20 cellular contexts compared by ENCODE assay signal in genomic region chr10:49749556-49750491, GRCh38. TPM values are rescaled to one million over a fixed set of nuclear protein-coding genes. Genes with fewer than 3 reads are reported as not detected.
DNase-seq lines count a peak whose midpoint lies in the region; ATAC-seq and TF ChIP-seq lines count a peak whose summit lies in the region.
"Had no signal": no experiment of that assay in that cellular context is flagged by ENCODE, and none has a peak within 500 bp of the region (broad histone marks: within the 10 kb centered on the region; RNA-seq: fewer than 3 reads in every experiment).

No MANE protein-coding gene starts in this region.

- H3K27ac ChIP-seq in colonic mucosa, result no peak overlapping the region
- no peak overlapping the region for H3K27ac ChIP-seq in lung (ENCODE audit: low read depth in 1 of 2, low read length in 1 of 2)
- H3K27ac ChIP-seq: BLaER1, HL-60, SJCRH30 had no signal

- H3K4me1 ChIP-seq in colonic mucosa (no peaks in the 10 kb centered on the region), lung (ENCODE audit: control insufficient read depth in 2 of 2, insufficient read depth in 2 of 2, low read length in 2 of 2) (no peaks in the 10 kb centered on the region)
- H3K4me1 ChIP-seq: BLaER1, SJCRH30 had no signal

- intact Hi-C loops in colonic mucosa (cut with DNase I), result no loop called here

- WGBS in lung, 2 donors, result 83 to 90% methylated on average over 20 of the region's 20 CpGs

- H3K36me3 ChIP-seq in colonic mucosa (no peaks in the 10 kb centered on the region), lung (ENCODE audit: control insufficient read depth in 2 of 2, insufficient read depth in 2 of 2, low read length in 2 of 2) (no peaks in the 10 kb centered on the region)
- H3K36me3 ChIP-seq: BLaER1, SJCRH30 had no signal

- H3K4me3 ChIP-seq in colonic mucosa (no peak overlapping the region), lung (no peak overlapping the region)
- H3K4me3 ChIP-seq: BLaER1, SJCRH30 had no signal

- DNase-seq in D341Med (ENCODE audit: low spot score) (peak; percentile 34), GM10248 (ENCODE audit: extremely low spot score) (peak; percentile 18), colonic mucosa (peak; percentile 9), lung (ENCODE audit: low spot score) (peak; percentile 18), NCI-H2029 treated with DMSO at 0.1 percent for 48 hours (lab: John Stamatoyannopoulos, UW) (no peak), GM10266 (ENCODE audit: extremely low spot score) (no peak), MV-4-11 (lab: John Stamatoyannopoulos, UW) (no peak)
- DNase-seq: COR-L47, HFFc6, KG1, NCI-H1092 treated with DMSO at 0.1 percent for 48 hours, NCI-H146, NCI-H2029, NCI-H226, NCI-H510A treated with DMSO at 0.1 percent for 48 hours, NCI-H774, SJCRH30 had no signal

- TF ChIP-seq CTCF in GM10248 (IDR thresholded peaks at IDR 0.05; ENCODE audit: control extremely low read depth, extremely low read depth, low read depth, missing control alignments) (no peak), colonic mucosa (IDR thresholded peaks at IDR 0.05) (no peak), lung (IDR thresholded peaks at IDR 0.05; ENCODE audit: control extremely low read depth, extremely low read depth) (no peak), GM10266 (IDR thresholded peaks at IDR 0.05; ENCODE audit: control insufficient read depth, insufficient read depth, low read depth, missing control alignments) (no peak)

- H3K9me3 ChIP-seq in colonic mucosa (no peaks in the 10 kb centered on the region), lung (ENCODE audit: control insufficient read depth in 2 of 2, insufficient read depth in 1 of 2, low read length in 1 of 2) (no peaks in the 10 kb centered on the region)
- H3K9me3 ChIP-seq: BLaER1, SJCRH30 had no signal

- H3K27me3 ChIP-seq in colonic mucosa (no peaks in the 10 kb centered on the region), lung (ENCODE audit: control insufficient read depth, insufficient read depth) (no peaks in the 10 kb centered on the region)
- H3K27me3 ChIP-seq: BLaER1, SJCRH30 had no signal

- H3K9ac ChIP-seq in colonic mucosa (ENCODE audit: low read depth in 2 of 2, low read length in 2 of 2), result no peak overlapping the region
- H3K9ac ChIP-seq: BLaER1 had no signal

- no peak for ATAC-seq in lung (ENCODE audit: insufficient read depth, low FRiP score)

- CTCF ChIA-PET in GM10248 (lab: Yijun Ruan, JAX), result no interaction called here

- POLR2A ChIA-PET in GM10248 (lab: Yijun Ruan, JAX), result no interaction called here

RNA-seq across cellular contexts. Expression of gene OGDHL, which starts 12.3 kb away (rescaled TPM):
- total RNA-seq in colonic mucosa (1 to 10 TPM in 1 of 2 donors, under 1 TPM in 1; 0.79 to 3.2 TPM), lung (under 1 TPM; 0.14 to 0.86 TPM)
- under 1 TPM; 0.06 to 0.16 TPM for polyA plus RNA-seq in lung
- total RNA-seq: CD4-positive, alpha-beta T cell had no signal

Comparison
In these comparisons a context has a peak if more than half of its experiments do, and no peak if none do; other contexts are left out.
1. DNase-seq: peak in D341Med (single experiment), GM10248 (single experiment), colonic mucosa (single experiment) and lung (single experiment); none in NCI-H2029 treated with DMSO at 0.1 percent for 48 hours (single experiment), GM10266 (single experiment) and MV-4-11 (single experiment).